In the genomic region with DNA sequence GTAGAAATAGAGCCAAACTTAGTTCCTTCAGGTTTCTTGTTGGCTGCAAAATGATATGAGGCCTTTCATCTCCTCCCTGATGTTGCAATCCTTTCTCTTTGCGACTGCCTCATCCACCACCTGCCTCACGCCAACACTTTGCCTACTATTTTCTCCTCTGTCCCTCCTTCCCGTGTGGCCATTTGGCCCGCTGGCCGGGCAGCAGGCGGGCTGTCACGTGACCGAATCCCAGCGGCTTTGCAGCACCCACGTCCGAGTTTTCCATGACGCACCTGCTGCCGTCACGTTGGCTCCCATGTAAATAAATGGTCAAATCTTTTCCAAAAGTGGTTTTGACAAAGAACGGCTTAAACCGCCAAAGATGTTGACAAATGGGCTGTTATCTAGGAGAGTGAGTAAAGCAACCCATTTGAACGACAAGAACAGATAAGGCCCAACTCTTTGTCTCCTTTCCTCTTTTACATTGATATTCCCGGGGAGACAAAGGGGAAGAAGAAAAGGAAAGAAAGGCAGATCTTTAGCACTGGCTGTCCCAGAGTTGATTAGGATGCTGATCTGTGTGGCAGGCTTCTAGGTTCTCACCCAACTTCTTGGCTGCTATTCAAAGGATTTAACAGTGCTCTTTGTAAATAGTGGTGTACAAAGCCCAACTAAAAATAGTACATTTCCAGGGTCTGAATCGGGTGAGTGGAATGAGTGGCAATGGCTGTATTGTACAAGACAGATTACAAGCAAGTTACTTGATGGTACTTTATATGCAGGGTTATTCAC, we compare ENCODE assay signal across 9 cellular contexts.
DNase-seq lines count a peak whose midpoint lies in the region; ATAC-seq and TF ChIP-seq lines count a peak whose summit lies in the region.
"Had no signal": no experiment of that assay in that cellular context is flagged by ENCODE, and none has a peak within 500 bp of the region (broad histone marks: within the 10 kb centered on the region; RNA-seq: fewer than 3 reads in every experiment).

No MANE protein-coding gene starts in this region.

- H3K36me3 ChIP-seq in HUES48 (ENCODE audit: control insufficient read depth, insufficient read depth, low read length) = no peaks in the 10 kb centered on the region
- no peaks in the 10 kb centered on the region for H3K36me3 ChIP-seq in left ventricle myocardium inferior

- in situ Hi-C loops in SK-MEL-5 (cut with HindIII; ENCODE audit: low pct_unique_long_range_greater_than_20kb, low sequenced_read_pairs) = no loop called here

- H3K9me3 ChIP-seq in HUES48 (ENCODE audit: control insufficient read depth, insufficient read depth, low read length) (no peaks in the 10 kb centered on the region), left ventricle myocardium inferior (replicated peaks) (no peaks in the 10 kb centered on the region)

- ATAC-seq in HG02885 (IDR thresholded peaks at IDR 0.05; ENCODE audit: poor library complexity, unreplicated experiment) = no peak
- ATAC-seq in HG03139 (IDR thresholded peaks at IDR 0.05; ENCODE audit: unreplicated experiment) = no peak
- no peak for ATAC-seq in GM19324 (IDR thresholded peaks at IDR 0.05; ENCODE audit: low FRiP score, unreplicated experiment)
- no peak for ATAC-seq in HG03520 (IDR thresholded peaks at IDR 0.05; ENCODE audit: unreplicated experiment)

- intact Hi-C loops in left ventricle myocardium inferior (cut with micrococcal nuclease) = no loop called here

- H3K27ac ChIP-seq in HUES48 (ENCODE audit: low read depth, low read length) (peak overlapping the region; percentile 70), left ventricle myocardium inferior (replicated peaks) (peak overlapping the region; percentile 88)

- no peaks in the 10 kb centered on the region for H3K27me3 ChIP-seq in HUES48 (ENCODE audit: control insufficient read depth, insufficient read depth, low read length)
- H3K27me3 ChIP-seq in left ventricle myocardium inferior (ENCODE audit: low read depth) = no peaks in the 10 kb centered on the region

- H3K4me3 ChIP-seq in HUES48 (ENCODE audit: low read depth, low read length) (no peak overlapping the region), left ventricle myocardium inferior (peak overlapping the region; percentile 24)

- no peak for TF ChIP-seq CTCF in left ventricle myocardium inferior (IDR thresholded peaks at IDR 0.05; ENCODE audit: borderline replicate concordance)

- DNase-seq in SK-MEL-5 (ENCODE audit: low read depth, low spot score) = peak; percentile 45
- peak; percentile 89 for DNase-seq in left ventricle myocardium inferior
- peak; percentile 72 for DNase-seq in renal cortical epithelial cell (ENCODE audit: low read depth)
- DNase-seq: activated naive CD4-positive, alpha-beta T cell treated with anti-CD3 and anti-CD28 coated beads, Interleukin-2, amount 10 ng/mL, durations not matched to agents 7 days and 5 days had no signal

- no peak overlapping the region for H3K9ac ChIP-seq in HUES48 (ENCODE audit: low read depth, low read length)

- H3K4me1 ChIP-seq in HUES48 (ENCODE audit: control insufficient read depth, insufficient read depth, low read length) = peaks cover 50% of the 10 kb centered on the region
- peaks cover 30% of the 10 kb centered on the region for H3K4me1 ChIP-seq in left ventricle myocardium inferior
